Comparison of ENCODE assay signal across 11 cellular contexts in the genomic region with DNA sequence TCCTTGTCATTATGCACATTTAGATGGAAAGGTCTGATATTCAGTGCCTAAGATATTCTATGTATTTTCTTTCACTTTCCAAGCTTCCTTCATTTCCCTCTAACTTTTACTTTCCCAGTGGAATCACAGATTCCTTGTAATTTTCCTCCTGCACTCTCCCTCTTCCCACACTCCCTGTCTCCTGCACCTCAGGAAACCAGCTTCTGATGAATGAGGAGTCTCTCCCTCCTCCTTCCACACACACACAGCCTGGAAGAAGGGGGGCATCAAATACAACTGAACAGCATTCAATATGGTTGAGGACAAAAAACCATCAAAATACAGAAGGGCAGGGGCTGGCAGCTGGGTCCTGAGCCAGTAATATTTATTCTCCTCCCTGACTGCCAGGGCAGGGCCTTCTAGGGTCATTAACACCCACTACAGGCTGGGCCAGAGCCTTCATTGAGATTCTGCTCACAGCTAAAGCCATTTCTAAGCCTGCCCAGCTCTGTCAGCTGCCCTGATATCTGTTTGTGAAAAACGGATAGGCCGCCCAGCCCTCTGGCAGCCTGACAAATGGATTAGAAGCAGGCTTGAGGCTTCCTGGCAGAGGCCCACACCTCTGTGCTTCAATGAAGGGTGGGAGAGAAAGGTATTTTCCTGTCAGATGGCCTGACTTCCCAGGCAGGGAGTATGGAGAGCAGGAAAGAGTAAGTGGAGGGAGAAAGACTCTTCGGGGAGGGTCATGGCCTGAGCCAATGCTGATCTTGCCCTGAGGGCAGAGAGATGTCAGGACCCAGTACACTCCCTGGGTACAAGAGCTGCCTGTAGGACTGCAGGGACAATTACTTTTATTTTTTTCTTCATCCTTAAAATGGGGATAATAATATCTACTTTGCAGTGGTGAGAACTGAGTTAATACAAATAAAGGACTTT.
A peak's percentile ranks its signal among the peaks of the same experiment; 100 is the strongest.
DNase-seq lines count a peak whose midpoint lies in the region; ATAC-seq lines count a peak whose summit lies in the region.
"Had no signal": no experiment of that assay in that cellular context is flagged by ENCODE, and none has a peak within 500 bp of the region (broad histone marks: within the 10 kb centered on the region; RNA-seq: fewer than 3 reads in every experiment).

No MANE protein-coding gene starts in this region.

- ATAC-seq in esophagus mucosa (peak; percentile 31), HG03432 (IDR thresholded peaks at IDR 0.05; ENCODE audit: unreplicated experiment) (no peak), GM18517 (IDR thresholded peaks at IDR 0.05; ENCODE audit: unreplicated experiment) (no peak), HG02759 (IDR thresholded peaks at IDR 0.05; ENCODE audit: unreplicated experiment) (no peak)
- ATAC-seq: activated CD8-positive, alpha-beta T cell treated with anti-CD3 and anti-CD28 coated beads, Interleukin-2, amount 10 ng/mL, durations not matched to agents 7 days and 5 days had no signal

- DNase-seq in C1 segment of cervical spinal cord (lab: John Stamatoyannopoulos, UW), result peak in 11 of 14 donors; percentile 10 to 66 (median 50)
- DNase-seq in NCI-H2227 (lab: John Stamatoyannopoulos, UW; ENCODE audit: unreplicated experiment), result peak; percentile 69
- DNase-seq in myocyte (ENCODE audit: low read depth), result peak; percentile 8
- no peak for DNase-seq in NOMO-1 treated with dmso at 0.1 percent for 144 hours (lab: John Stamatoyannopoulos, UW; ENCODE audit: unreplicated experiment)
- DNase-seq: activated CD8-positive, alpha-beta T cell treated with anti-CD3 and anti-CD28 coated beads, Interleukin-2, amount 10 ng/mL, durations not matched to agents 7 days and 5 days; NCI-H1436 treated with DMSO at 0.1 percent for 48 hours; stimulated activated CD4-positive, alpha-beta T cell treated with anti-CD3 and anti-CD28 coated beads, Interleukin-4, amount 100 ng/mL, for 4 hours had no signal
